1 cellular context compared by ENCODE assay signal in genomic region chr9:36401897-36402480, GRCh38.
TF ChIP-seq lines count a peak whose summit lies in the region.

No MANE protein-coding gene starts in this region.

TF ChIP-seq in HepG2, 621 proteins besides CTCF, POLR2A, EP300 and RAD21 (continued from another document and continues in another):
- no peak for TF ChIP-seq THRA (CRISPR knock-in tag; IDR thresholded peaks at IDR 0.05; ENCODE audit: borderline replicate concordance)
- no peak for TF ChIP-seq NCOA1 (CRISPR knock-in tag; IDR thresholded peaks at IDR 0.05)
- no peak for TF ChIP-seq SIN3A (IDR thresholded peaks at IDR 0.05; ENCODE audit: borderline replicate concordance, low read depth, low read length)
- TF ChIP-seq ZNF552 (CRISPR knock-in tag; IDR thresholded peaks at IDR 0.05; ENCODE audit: borderline replicate concordance) = no peak
- TF ChIP-seq ZNF430 (CRISPR knock-in tag; IDR thresholded peaks at IDR 0.05) = peak; percentile 41; the same call in 1 of the 2 replicates
- no peak for TF ChIP-seq CREBL2 (CRISPR knock-in tag; IDR thresholded peaks at IDR 0.05; ENCODE audit: borderline replicate concordance)
- no peak for TF ChIP-seq ZNF256 (CRISPR knock-in tag; conservative IDR thresholded peaks at IDR 0.05)
- TF ChIP-seq FUBP1 (CRISPR knock-in tag; IDR thresholded peaks at IDR 0.05; ENCODE audit: borderline replicate concordance) = no peak
- TF ChIP-seq, protein P1, sequence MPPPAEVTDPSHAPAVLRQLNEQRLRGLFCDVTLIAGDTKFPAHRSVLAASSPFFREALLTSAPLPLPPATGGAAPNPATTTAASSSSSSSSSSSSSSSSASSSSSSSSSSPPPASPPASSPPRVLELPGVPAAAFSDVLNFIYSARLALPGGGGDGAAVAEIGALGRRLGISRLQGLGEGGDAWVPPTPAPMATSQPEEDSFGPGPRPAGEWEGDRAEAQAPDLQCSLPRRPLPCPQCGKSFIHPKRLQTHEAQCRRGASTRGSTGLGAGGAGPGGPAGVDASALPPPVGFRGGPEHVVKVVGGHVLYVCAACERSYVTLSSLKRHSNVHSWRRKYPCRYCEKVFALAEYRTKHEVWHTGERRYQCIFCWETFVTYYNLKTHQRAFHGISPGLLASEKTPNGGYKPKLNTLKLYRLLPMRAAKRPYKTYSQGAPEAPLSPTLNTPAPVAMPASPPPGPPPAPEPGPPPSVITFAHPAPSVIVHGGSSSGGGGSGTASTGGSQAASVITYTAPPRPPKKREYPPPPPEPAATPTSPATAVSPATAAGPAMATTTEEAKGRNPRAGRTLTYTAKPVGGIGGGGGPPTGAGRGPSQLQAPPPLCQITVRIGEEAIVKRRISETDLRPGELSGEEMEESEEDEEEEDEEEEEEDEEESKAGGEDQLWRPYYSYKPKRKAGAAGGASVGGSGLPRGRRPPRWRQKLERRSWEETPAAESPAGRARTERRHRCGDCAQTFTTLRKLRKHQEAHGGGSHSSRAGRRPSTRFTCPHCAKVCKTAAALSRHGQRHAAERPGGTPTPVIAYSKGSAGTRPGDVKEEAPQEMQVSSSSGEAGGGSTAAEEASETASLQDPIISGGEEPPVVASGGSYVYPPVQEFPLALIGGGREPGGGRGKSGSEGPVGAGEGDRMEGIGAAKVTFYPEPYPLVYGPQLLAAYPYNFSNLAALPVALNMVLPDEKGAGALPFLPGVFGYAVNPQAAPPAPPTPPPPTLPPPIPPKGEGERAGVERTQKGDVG (CRISPR knock-in tag; IDR thresholded peaks at IDR 0.05; ENCODE audit: borderline replicate concordance) = no peak
- no peak for TF ChIP-seq ATF1 (CRISPR knock-in tag; IDR thresholded peaks at IDR 0.05)
- TF ChIP-seq ZNF160 (CRISPR knock-in tag; IDR thresholded peaks at IDR 0.05) = no peak
- TF ChIP-seq ZBTB1 (CRISPR knock-in tag; IDR thresholded peaks at IDR 0.05; ENCODE audit: borderline replicate concordance) = no peak
- TF ChIP-seq ZNF230 (CRISPR knock-in tag; IDR thresholded peaks at IDR 0.05) = no peak
- TF ChIP-seq RXRB (CRISPR knock-in tag; IDR thresholded peaks at IDR 0.05; ENCODE audit: borderline replicate concordance) = no peak; the same call in 1 of the 2 replicates
- TF ChIP-seq, protein P2, sequence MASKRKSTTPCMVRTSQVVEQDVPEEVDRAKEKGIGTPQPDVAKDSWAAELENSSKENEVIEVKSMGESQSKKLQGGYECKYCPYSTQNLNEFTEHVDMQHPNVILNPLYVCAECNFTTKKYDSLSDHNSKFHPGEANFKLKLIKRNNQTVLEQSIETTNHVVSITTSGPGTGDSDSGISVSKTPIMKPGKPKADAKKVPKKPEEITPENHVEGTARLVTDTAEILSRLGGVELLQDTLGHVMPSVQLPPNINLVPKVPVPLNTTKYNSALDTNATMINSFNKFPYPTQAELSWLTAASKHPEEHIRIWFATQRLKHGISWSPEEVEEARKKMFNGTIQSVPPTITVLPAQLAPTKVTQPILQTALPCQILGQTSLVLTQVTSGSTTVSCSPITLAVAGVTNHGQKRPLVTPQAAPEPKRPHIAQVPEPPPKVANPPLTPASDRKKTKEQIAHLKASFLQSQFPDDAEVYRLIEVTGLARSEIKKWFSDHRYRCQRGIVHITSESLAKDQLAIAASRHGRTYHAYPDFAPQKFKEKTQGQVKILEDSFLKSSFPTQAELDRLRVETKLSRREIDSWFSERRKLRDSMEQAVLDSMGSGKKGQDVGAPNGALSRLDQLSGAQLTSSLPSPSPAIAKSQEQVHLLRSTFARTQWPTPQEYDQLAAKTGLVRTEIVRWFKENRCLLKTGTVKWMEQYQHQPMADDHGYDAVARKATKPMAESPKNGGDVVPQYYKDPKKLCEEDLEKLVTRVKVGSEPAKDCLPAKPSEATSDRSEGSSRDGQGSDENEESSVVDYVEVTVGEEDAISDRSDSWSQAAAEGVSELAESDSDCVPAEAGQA (IDR thresholded peaks at IDR 0.05; ENCODE audit: low read depth) = no peak
- TF ChIP-seq, protein P2 (CRISPR knock-in tag; IDR thresholded peaks at IDR 0.05; ENCODE audit: borderline replicate concordance) = no peak
- 0 out of 2 replicates have a peak, but pooled peaks have one; percentile 16 for TF ChIP-seq FOSL2 (CRISPR knock-in tag; IDR thresholded peaks at IDR 0.05)
- no peak for TF ChIP-seq ZNF274 (CRISPR knock-in tag; IDR thresholded peaks at IDR 0.05)
- TF ChIP-seq KDM4B (CRISPR knock-in tag; IDR thresholded peaks at IDR 0.05) = no peak
- TF ChIP-seq ZFP36L2 (CRISPR knock-in tag; IDR thresholded peaks at IDR 0.05) = no peak
- no peak for TF ChIP-seq SIX4 (CRISPR knock-in tag; IDR thresholded peaks at IDR 0.05)
- TF ChIP-seq PTBP1 (IDR thresholded peaks at IDR 0.05; ENCODE audit: low read depth, low read length, poor library complexity, severe bottlenecking) = no peak
- no peak for TF ChIP-seq MNT (IDR thresholded peaks at IDR 0.05)
- TF ChIP-seq GFI1 (CRISPR knock-in tag; IDR thresholded peaks at IDR 0.05; ENCODE audit: borderline replicate concordance) = peak; percentile 51; the same call in 1 of the 2 replicates
- TF ChIP-seq ZZZ3 (CRISPR knock-in tag; IDR thresholded peaks at IDR 0.05; ENCODE audit: borderline replicate concordance) = no peak
- no peak for TF ChIP-seq EEA1 (CRISPR knock-in tag; IDR thresholded peaks at IDR 0.05; ENCODE audit: borderline replicate concordance)
- no peak for TF ChIP-seq ELF1 (CRISPR knock-in tag; IDR thresholded peaks at IDR 0.05)
- no peak for TF ChIP-seq ZNF558 (CRISPR knock-in tag; IDR thresholded peaks at IDR 0.05; ENCODE audit: borderline replicate concordance)
- TF ChIP-seq MTA3 (CRISPR knock-in tag; IDR thresholded peaks at IDR 0.05) = no peak
- TF ChIP-seq PPARG (CRISPR knock-in tag; conservative IDR thresholded peaks at IDR 0.05) = no peak
- no peak for TF ChIP-seq ZNF292 (CRISPR knock-in tag; IDR thresholded peaks at IDR 0.05; ENCODE audit: borderline replicate concordance, low read depth)
- no peak for TF ChIP-seq ARNT (IDR thresholded peaks at IDR 0.05)
- no peak for TF ChIP-seq ZNF577 (CRISPR knock-in tag; IDR thresholded peaks at IDR 0.05; ENCODE audit: borderline replicate concordance, low read depth)
- TF ChIP-seq ELF3 (CRISPR knock-in tag; IDR thresholded peaks at IDR 0.05) = no peak
- TF ChIP-seq ZNF350 (CRISPR knock-in tag; IDR thresholded peaks at IDR 0.05; ENCODE audit: borderline replicate concordance, low read depth) = no peak
- TF ChIP-seq BCL6 (CRISPR knock-in tag; IDR thresholded peaks at IDR 0.05) = peak; percentile 71
- TF ChIP-seq ZNF616 (CRISPR knock-in tag; IDR thresholded peaks at IDR 0.05; ENCODE audit: low read depth) = no peak
- TF ChIP-seq ZBTB21 (CRISPR knock-in tag; IDR thresholded peaks at IDR 0.05) = no peak
- no peak; the same call in 1 of the 2 replicates for TF ChIP-seq ARID5B (CRISPR knock-in tag; IDR thresholded peaks at IDR 0.05)
- no peak for TF ChIP-seq LCORL (IDR thresholded peaks at IDR 0.05)
- TF ChIP-seq LCORL (CRISPR knock-in tag; IDR thresholded peaks at IDR 0.05) = no peak
- TF ChIP-seq BRD4 (CRISPR knock-in tag; IDR thresholded peaks at IDR 0.05) = no peak
- TF ChIP-seq SP140L (CRISPR knock-in tag; IDR thresholded peaks at IDR 0.05; ENCODE audit: borderline replicate concordance) = no peak
- TF ChIP-seq MATR3 (CRISPR knock-in tag; IDR thresholded peaks at IDR 0.05) = no peak
- TF ChIP-seq SKIL (CRISPR knock-in tag; IDR thresholded peaks at IDR 0.05; ENCODE audit: borderline replicate concordance) = peak; percentile 34; the same call in 1 of the 2 replicates
- TF ChIP-seq KAT7 (CRISPR knock-in tag; IDR thresholded peaks at IDR 0.05; ENCODE audit: borderline replicate concordance) = no peak
- peak; percentile 46 for TF ChIP-seq ASH2L (IDR thresholded peaks at IDR 0.05; ENCODE audit: insufficient read length, low read depth, low read length)
